In the genomic region with DNA sequence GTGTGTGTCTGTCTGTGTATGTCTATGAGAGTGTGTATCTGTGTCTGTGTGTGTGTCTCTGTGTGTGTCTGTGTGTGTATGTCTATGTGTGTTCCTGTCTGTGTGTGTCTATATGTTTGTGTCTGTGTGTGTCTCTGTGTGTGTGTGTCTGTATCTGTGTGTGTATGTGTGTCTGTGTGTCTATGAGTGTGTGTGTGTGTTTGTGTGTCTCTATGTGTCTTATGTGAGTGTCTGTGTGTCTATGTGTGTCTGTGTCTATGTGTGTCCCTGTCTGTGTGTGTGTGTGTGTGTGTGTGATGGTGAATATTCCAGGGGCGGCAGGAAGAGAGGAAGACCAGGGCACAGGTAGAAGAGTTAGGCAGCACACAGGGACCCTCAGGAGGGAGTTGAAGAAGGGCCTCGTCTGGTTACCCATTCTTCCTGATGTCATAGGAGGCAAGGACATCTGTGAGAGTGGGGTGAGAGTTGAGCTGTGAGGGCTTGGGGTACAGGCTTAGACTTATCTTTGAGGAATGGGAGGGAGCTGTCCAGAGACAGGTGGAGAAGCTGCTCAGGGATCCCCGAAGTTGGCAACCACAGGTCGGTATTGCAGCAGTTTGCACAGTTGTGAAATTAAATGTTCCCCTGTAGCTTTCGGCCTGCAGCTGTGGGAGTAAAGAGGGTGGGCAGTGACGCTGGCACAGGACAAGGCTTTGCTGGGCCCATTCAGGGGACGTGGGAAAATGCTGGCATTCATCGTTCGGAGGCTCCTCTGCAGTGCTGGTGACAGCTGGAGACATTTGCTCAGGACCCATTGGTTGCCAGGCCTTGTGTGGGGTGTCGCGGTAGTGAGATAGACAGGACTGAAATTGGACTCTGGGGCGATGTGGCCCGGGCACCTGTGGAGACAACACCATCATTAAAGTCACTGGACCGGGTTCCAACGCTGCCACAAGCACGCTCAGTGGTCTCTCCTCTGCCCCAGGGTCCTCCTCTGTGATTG, we compare ENCODE assay signal across 24 cellular contexts.
"Had no signal": no experiment of that assay in that cellular context is flagged by ENCODE, and none has a peak within 500 bp of the region (broad histone marks: within the 10 kb centered on the region; RNA-seq: fewer than 3 reads in every experiment).

No MANE protein-coding gene starts in this region.

- H3K4me3 ChIP-seq: ovary, sigmoid colon, upper lobe of left lung had no signal

- H3K36me3 ChIP-seq: ovary, sigmoid colon, upper lobe of left lung had no signal

- H3K27ac ChIP-seq: ovary, sigmoid colon, upper lobe of left lung had no signal

- DNase-seq: activated CD4-positive, alpha-beta T cell treated with anti-CD3 and anti-CD28 coated beads for 36 hours; activated CD4-positive, CD25-positive, alpha-beta regulatory T cell; activated CD8-positive, alpha-beta memory T cell treated with anti-CD3 and anti-CD28 coated beads, Interleukin-2, amount 10 ng/mL, durations not matched to agents 7 days and 5 days; activated CD8-positive, alpha-beta T cell treated with anti-CD3 and anti-CD28 coated beads, Interleukin-2, amount 10 ng/mL, durations not matched to agents 7 days and 5 days; activated naive CD4-positive, alpha-beta T cell treated with Interleukin-2 at 50 U/mL for 16 hours; activated T-cell treated with anti-CD3 and anti-CD28 coated beads, Interleukin-2, amount 50 U/mL, for 48 hours; anterior cingulate cortex; dermis blood vessel endothelial cell; effector CD4-positive, alpha-beta T cell; islet precursor cell; left ventricle myocardium superior; naive B cell; nephron progenitor cell; ovary; sigmoid colon; stimulated activated CD4-positive, alpha-beta T cell treated with anti-CD3 and anti-CD28 coated beads, Interleukin-4, amount 100 ng/mL, for 24 hours; stimulated activated naive CD8-positive, alpha-beta T cell treated with anti-CD3 and anti-CD28 coated beads, Interleukin-15, amount 100 ng/mL, for 72 hours; substantia nigra; T-helper 1 cell; upper lobe of left lung had no signal

- FAIRE-seq: colon, frontal cortex, small intestine had no signal

- H3K27me3 ChIP-seq: ovary, sigmoid colon, upper lobe of left lung had no signal

- ATAC-seq: activated CD4-positive, alpha-beta T cell treated with anti-CD3 and anti-CD28 coated beads for 36 hours; activated CD8-positive, alpha-beta memory T cell treated with anti-CD3 and anti-CD28 coated beads, Interleukin-2, amount 10 ng/mL, durations not matched to agents 7 days and 5 days; activated CD8-positive, alpha-beta T cell treated with anti-CD3 and anti-CD28 coated beads, Interleukin-2, amount 10 ng/mL, durations not matched to agents 7 days and 5 days; left ventricle myocardium superior; stimulated activated effector memory CD8-positive, alpha-beta T cell treated with anti-CD3 and anti-CD28 coated beads, Interleukin-12 subunit alpha, Interleukin-12 subunit beta, amount 100 ng/mL, for 72 hours; stimulated activated naive CD8-positive, alpha-beta T cell treated with anti-CD3 and anti-CD28 coated beads, Interleukin-15, amount 100 ng/mL, for 72 hours had no signal

- H3K9me3 ChIP-seq: ovary, sigmoid colon, upper lobe of left lung had no signal

- H3K4me1 ChIP-seq: sigmoid colon, upper lobe of left lung had no signal
